Comparison of ENCODE assay signal across 20 cellular contexts in the genomic region with DNA sequence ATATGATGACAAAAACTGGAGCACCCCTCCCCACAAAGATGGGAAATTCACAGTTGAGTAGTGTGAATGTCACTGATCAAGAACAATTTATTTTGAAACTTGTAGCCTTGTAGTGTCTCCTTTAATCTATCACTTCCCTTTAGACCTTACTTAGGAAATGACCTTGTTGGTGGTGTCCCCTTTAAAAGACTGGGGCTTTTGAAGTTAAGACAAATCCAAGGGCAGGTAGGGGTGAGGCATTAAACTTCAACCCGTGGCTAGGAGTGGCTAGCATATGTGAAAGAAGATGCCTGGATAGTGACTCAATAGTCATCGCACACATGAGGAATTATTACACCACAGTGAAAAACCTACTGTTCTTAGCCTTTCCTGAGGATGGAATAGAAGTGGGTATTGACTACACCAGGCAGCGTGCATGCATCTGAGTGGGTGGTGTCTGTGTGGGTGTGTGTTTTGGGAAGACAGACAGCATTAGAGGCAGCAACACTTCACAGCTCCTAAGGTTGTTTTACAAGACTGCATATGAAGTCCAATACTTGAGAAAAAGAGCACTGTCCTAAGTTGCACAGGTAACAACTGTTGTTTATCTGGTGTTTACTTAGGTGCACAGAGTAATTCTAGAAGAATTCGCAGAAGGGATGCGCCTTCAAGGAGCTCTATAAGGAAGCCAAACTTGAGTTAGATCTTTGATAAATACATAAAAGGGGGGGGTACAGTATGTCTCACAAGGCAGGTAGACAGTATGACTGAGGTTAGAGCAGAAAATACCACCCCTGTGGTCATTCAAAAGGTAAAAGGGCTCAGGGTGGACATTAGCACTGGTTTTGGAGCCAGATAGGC. TPM values are rescaled to one million over a fixed set of nuclear protein-coding genes. Genes with fewer than 3 reads are reported as not detected.
DNase-seq lines count a peak whose midpoint lies in the region; ATAC-seq and TF ChIP-seq lines count a peak whose summit lies in the region.
"Had no signal": no experiment of that assay in that cellular context is flagged by ENCODE, and none has a peak within 500 bp of the region (broad histone marks: within the 10 kb centered on the region; RNA-seq: fewer than 3 reads in every experiment).

No MANE protein-coding gene starts in this region.

- ATAC-seq in RWPE2 (ENCODE audit: low read depth) = peak; percentile 75
- ATAC-seq in gastroesophageal sphincter = no peak
- ATAC-seq in stimulated activated naive CD8-positive, alpha-beta T cell treated with anti-CD3 and anti-CD28 coated beads, Interleukin-15, amount 100 ng/mL, for 72 hours = peak; percentile 61
- no peak for ATAC-seq in T-cell (replicated peaks in 1 of 4)
- no peak for ATAC-seq in HG03175 (IDR thresholded peaks at IDR 0.05; ENCODE audit: unreplicated experiment)

- H3K27me3 Mint-ChIP-seq in stimulated activated naive CD8-positive, alpha-beta T cell treated with anti-CD3 and anti-CD28 coated beads, Interleukin-15, amount 100 ng/mL, for 72 hours = peaks cover 16% of the 10 kb centered on the region
- H3K27me3 Mint-ChIP-seq in T-cell = peaks cover 3 to 7% of the 10 kb centered on the region in 2 donors

- no peak for TF ChIP-seq CTCF in RWPE2 (IDR thresholded peaks at IDR 0.05; ENCODE audit: poor library complexity, severe bottlenecking)
- TF ChIP-seq CTCF in gastroesophageal sphincter (IDR thresholded peaks at IDR 0.05) = no peak

- H3K36me3 Mint-ChIP-seq in T-cell = no peaks in the 10 kb centered on the region
- H3K36me3 Mint-ChIP-seq: CD4-positive, alpha-beta memory T cell had no signal

- peaks cover 7 to 12% of the 10 kb centered on the region in 2 donors for H3K9me3 Mint-ChIP-seq in stimulated activated naive CD8-positive, alpha-beta T cell treated with anti-CD3 and anti-CD28 coated beads, Interleukin-15, amount 100 ng/mL, for 72 hours
- peaks cover 0 to 9% (median 7%) of the 10 kb centered on the region in 3 donors for H3K9me3 Mint-ChIP-seq in T-cell

- H3K4me1 ChIP-seq in RWPE2 (ENCODE audit: insufficient read depth, poor library complexity, severe bottlenecking) (peaks cover 21% of the 10 kb centered on the region), gastroesophageal sphincter (peaks cover 2 to 30% (median 17%) of the 10 kb centered on the region in 3 donors)

- H3K9me3 ChIP-seq in RWPE2 (ENCODE audit: severe bottlenecking) (no peaks in the 10 kb centered on the region), gastroesophageal sphincter (no peaks in the 10 kb centered on the region)
- H3K9me3 ChIP-seq: HAP-1, prostate gland had no signal

- H3K4me3 Mint-ChIP-seq in stimulated activated naive CD8-positive, alpha-beta T cell treated with anti-CD3 and anti-CD28 coated beads, Interleukin-15, amount 100 ng/mL, for 72 hours = no peak overlapping the region
- no peak overlapping the region for H3K4me3 Mint-ChIP-seq in T-cell
- H3K4me3 Mint-ChIP-seq: activated CD4-positive, alpha-beta memory T cell treated with anti-CD3 and anti-CD28 coated beads, Interleukin-2, amount 10 ng/mL, durations not matched to agents 7 days and 5 days; CD4-positive, alpha-beta memory T cell had no signal

- peak overlapping the region; percentile 78 for H3K27ac ChIP-seq in RWPE2 (ENCODE audit: poor library complexity, severe bottlenecking)
- H3K27ac ChIP-seq in gastroesophageal sphincter = peak overlapping the region; percentile 41 to 60 (median 48)

- no peaks in the 10 kb centered on the region for H3K27me3 ChIP-seq in RWPE2 (ENCODE audit: insufficient read depth, poor library complexity, severe bottlenecking)
- peaks cover 5% of the 10 kb centered on the region for H3K27me3 ChIP-seq in gastroesophageal sphincter

- no peak overlapping the region for H3K27ac Mint-ChIP-seq in stimulated activated naive CD8-positive, alpha-beta T cell treated with anti-CD3 and anti-CD28 coated beads, Interleukin-15, amount 100 ng/mL, for 72 hours
- H3K27ac Mint-ChIP-seq in T-cell = no peak overlapping the region
- H3K27ac Mint-ChIP-seq: activated CD4-positive, alpha-beta memory T cell treated with anti-CD3 and anti-CD28 coated beads, Interleukin-2, amount 10 ng/mL, durations not matched to agents 7 days and 5 days had no signal

- H3K4me3 ChIP-seq in RWPE2 (ENCODE audit: severe bottlenecking) (no peak overlapping the region), gastroesophageal sphincter (no peak overlapping the region)
- H3K4me3 ChIP-seq: HAP-1, prostate gland had no signal

- peaks cover 11% of the 10 kb centered on the region for H3K4me1 Mint-ChIP-seq in stimulated activated naive CD8-positive, alpha-beta T cell treated with anti-CD3 and anti-CD28 coated beads, Interleukin-15, amount 100 ng/mL, for 72 hours
- H3K4me1 Mint-ChIP-seq in T-cell = peaks cover 0 to 6% (median 0%) of the 10 kb centered on the region in 3 donors
- H3K4me1 Mint-ChIP-seq: CD4-positive, alpha-beta memory T cell had no signal

- CTCF ChIA-PET in T-cell (lab: Charles Lee) = interaction anchor here (0.6 to 0.7 kb wide), 2 partner anchors 10 to 143 kb away, joined by 3 read pairs; no protein-coding TSS in a partner anchor

- 73 to 83% methylated on average over 1 to 3 of the region's 5 CpGs for WGBS in gastroesophageal sphincter (ENCODE audit: low coverage in 1 of 2), 2 donors

- H3K36me3 ChIP-seq in RWPE2 (ENCODE audit: low read depth) = no peaks in the 10 kb centered on the region
- H3K36me3 ChIP-seq in gastroesophageal sphincter = no peaks in the 10 kb centered on the region
- H3K36me3 ChIP-seq: HAP-1, prostate gland had no signal

- POLR2A ChIA-PET in T-cell (lab: Charles Lee) = no interaction called here

- no peak for TF ChIP-seq EP300 in gastroesophageal sphincter (IDR thresholded peaks at IDR 0.05)

- no peak for TF ChIP-seq POLR2A in gastroesophageal sphincter (IDR thresholded peaks at IDR 0.05)

- peak; percentile 20 for DNase-seq in HCEC 1CT
- no peak for DNase-seq in RWPE2 (ENCODE audit: low spot score)
- no peak for DNase-seq in stimulated activated naive CD8-positive, alpha-beta T cell treated with anti-CD3 and anti-CD28 coated beads, Interleukin-15, amount 100 ng/mL, for 72 hours
- DNase-seq in T-cell = no peak
- no peak for DNase-seq in SHP77 (lab: John Stamatoyannopoulos, UW)
- DNase-seq: activated CD4-positive, alpha-beta memory T cell treated with anti-CD3 and anti-CD28 coated beads, Interleukin-2, amount 10 ng/mL, durations not matched to agents 7 days and 5 days; activated effector memory CD4-positive, alpha-beta T cell treated with anti-CD3 and anti-CD28 coated beads, Interleukin-2, amount 50 U/mL, for 16 hours; caudate nucleus; CD4-positive, alpha-beta memory T cell; erythroblast; GF-D8; NCI-H1417; NCI-H510A; RPMI8226; stimulated activated CD4-positive, alpha-beta T cell treated with anti-CD3 and anti-CD28 coated beads, Interleukin-2, amount 100 ng/mL, for 48 hours; T-helper 9 cell had no signal

RNA-seq across cellular contexts. Expression of gene ABLIM1, which starts 32.9 kb away (rescaled TPM):
- total RNA-seq in gastroesophageal sphincter (100 to 1,000 TPM in 2 of 4 donors, 10 to 100 TPM in 2; 75.2 to 172 (median 110) TPM), T-cell (100 to 1,000 TPM; 212 to 311 (median 266) TPM)

Comparison
In these comparisons a context has a peak if more than half of its experiments do, and no peak if none do; other contexts are left out.
1. ATAC-seq: peak in RWPE2 (single experiment) and stimulated activated naive CD8-positive, alpha-beta T cell treated with anti-CD3 and anti-CD28 coated beads, Interleukin-15, amount 100 ng/mL, for 72 hours (single experiment); none in gastroesophageal sphincter (single experiment), T-cell (0 of 4) and HG03175 (single experiment).